1 cellular context compared by ENCODE assay signal in the genomic region with DNA sequence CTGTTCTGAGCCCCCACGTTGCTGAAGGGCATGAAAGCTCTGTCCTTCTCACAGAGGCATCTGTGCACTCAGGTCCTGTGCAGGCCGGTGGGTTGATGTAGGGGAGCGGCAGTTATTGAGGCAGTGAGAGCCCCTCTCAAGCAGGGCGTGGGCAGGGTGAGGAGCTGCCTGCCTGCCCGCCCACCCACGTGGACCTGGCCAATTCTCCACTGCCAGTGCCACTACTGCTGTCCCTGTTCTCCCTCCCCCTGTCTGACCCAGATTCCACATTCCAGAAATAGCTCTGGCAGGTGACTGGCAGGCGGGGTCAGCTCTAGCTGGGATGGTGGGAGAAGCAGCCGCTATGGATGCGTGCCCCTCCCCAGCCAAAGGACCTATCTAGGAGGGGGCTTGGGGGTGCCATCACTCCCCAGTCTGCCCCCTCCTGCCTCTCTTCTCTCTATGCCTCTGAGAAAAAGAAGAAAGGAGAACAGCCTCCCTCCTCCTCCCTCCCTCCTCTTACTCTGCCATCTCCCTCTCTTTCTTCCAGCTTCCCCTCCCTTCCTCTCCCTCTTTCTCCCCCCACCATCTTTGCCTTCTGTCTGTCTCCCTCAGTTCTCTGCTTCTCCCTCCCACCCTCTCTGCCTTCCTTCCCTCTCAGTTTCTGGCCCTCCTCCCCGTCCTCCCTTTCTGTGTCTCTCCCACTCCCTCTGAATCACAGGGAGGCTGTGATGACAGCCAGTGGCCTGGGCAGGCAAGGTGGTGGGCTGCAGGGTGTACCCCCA.
TF ChIP-seq lines count a peak whose summit lies in the region.

No MANE protein-coding gene starts in this region.

TF ChIP-seq in HCT116, 20 proteins besides CTCF, POLR2A, EP300 and RAD21 (continued from another document):
- TF ChIP-seq, protein P1, sequence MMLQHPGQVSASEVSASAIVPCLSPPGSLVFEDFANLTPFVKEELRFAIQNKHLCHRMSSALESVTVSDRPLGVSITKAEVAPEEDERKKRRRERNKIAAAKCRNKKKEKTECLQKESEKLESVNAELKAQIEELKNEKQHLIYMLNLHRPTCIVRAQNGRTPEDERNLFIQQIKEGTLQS (IDR thresholded peaks at IDR 0.05) = no peak
- TF ChIP-seq SRF (IDR thresholded peaks at IDR 0.05; ENCODE audit: low read depth) = no peak
- TF ChIP-seq ZFX (IDR thresholded peaks at IDR 0.05) = no peak
- no peak for TF ChIP-seq SP1 (IDR thresholded peaks at IDR 0.05; ENCODE audit: low read depth)
- no peak for TF ChIP-seq FOSL1 (IDR thresholded peaks at IDR 0.05; ENCODE audit: low read depth)
